Comparison of ENCODE assay signal across 19 cellular contexts in genomic region chr18:40926679-40927078, GRCh38.
"Had no signal": no experiment of that assay in that cellular context is flagged by ENCODE, and none has a peak within 500 bp of the region (broad histone marks: within the 10 kb centered on the region; RNA-seq: fewer than 3 reads in every experiment).

No MANE protein-coding gene starts in this region.

- H3K4me1 ChIP-seq: colonic mucosa, gastrocnemius medialis, heart right ventricle, prostate gland, sigmoid colon, upper lobe of right lung had no signal

- H3K9me3 ChIP-seq: colonic mucosa, gastrocnemius medialis, heart right ventricle, mucosa of descending colon, prostate gland, sigmoid colon, upper lobe of right lung had no signal

- H3K4me3 ChIP-seq: colonic mucosa, gastrocnemius medialis, heart right ventricle, mucosa of descending colon, prostate gland, sigmoid colon, upper lobe of right lung had no signal

- ATAC-seq: gastrocnemius medialis; heart right ventricle; left lobe of liver; mucosa of descending colon; naive thymus-derived CD8-positive, alpha-beta T cell; upper lobe of right lung had no signal

- H3K36me3 ChIP-seq: colonic mucosa, gastrocnemius medialis, heart right ventricle, prostate gland, sigmoid colon, upper lobe of right lung had no signal

- H3K27me3 ChIP-seq: colonic mucosa, gastrocnemius medialis, heart right ventricle, sigmoid colon, upper lobe of right lung had no signal

- DNase-seq: activated CD4-positive, alpha-beta T cell treated with anti-CD3 and anti-CD28 coated beads, Interleukin-2, amount 50 U/mL, for 48 hours; activated CD4-positive, CD25-positive, alpha-beta regulatory T cell treated with anti-CD3 and anti-CD28 coated beads, Interleukin-2, amount 50 U/mL, for 72 hours; activated gamma-delta T cell treated with Interleukin-2 at 50 U/mL for 16 hours; activated naive CD8-positive, alpha-beta T cell treated with anti-CD3 and anti-CD28 coated beads, Interleukin-2, amount 10 ng/mL, durations not matched to agents 7 days and 5 days; activated T-cell treated with anti-CD3 and anti-CD28 coated beads, Interleukin-2, amount 50 U/mL, for 48 hours; anterior cingulate cortex; colonic mucosa; gastrocnemius medialis; heart right ventricle; mucosa of descending colon; naive thymus-derived CD8-positive, alpha-beta T cell; nucleus accumbens; sigmoid colon; stimulated activated CD4-positive, alpha-beta T cell treated with anti-CD3 and anti-CD28 coated beads, Interleukin-12 subunit alpha, Interleukin-12 subunit beta, amount 100 ng/mL, for 4 hours; stimulated activated CD4-positive, alpha-beta T cell treated with anti-CD3 and anti-CD28 coated beads, Interleukin-2, amount 100 ng/mL, for 48 hours; stimulated activated naive CD4-positive, alpha-beta T cell treated with Interleukin-2 at 50 U/mL for 16 hours; upper lobe of right lung had no signal

- H3K27ac ChIP-seq: colonic mucosa, gastrocnemius medialis, heart right ventricle, prostate gland, sigmoid colon, upper lobe of right lung had no signal
